Comparison of ENCODE assay signal across 8 cellular contexts in the genomic region with DNA sequence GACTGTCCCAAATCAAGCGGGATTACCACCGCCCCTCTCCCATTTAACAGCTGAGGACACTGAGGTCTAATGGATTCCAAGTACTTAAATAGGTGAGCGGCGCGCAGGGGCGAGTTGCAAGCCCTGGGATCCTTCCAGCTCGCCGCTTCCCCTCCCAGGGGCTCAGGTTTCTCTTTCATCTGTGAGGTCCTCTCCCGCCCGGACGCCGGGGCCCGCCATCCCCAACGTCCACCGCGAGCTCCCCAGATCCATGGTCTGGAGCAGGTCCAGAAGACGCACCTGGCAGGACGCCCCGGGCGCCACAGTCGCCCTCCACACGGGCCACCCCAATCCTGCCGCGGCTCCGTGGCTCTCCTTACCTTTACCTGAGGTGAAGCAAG. TPM values are rescaled to one million over a fixed set of nuclear protein-coding genes. Genes with fewer than 3 reads are reported as not detected.
DNase-seq lines count a peak whose midpoint lies in the region; ATAC-seq lines count a peak whose summit lies in the region.

No MANE protein-coding gene starts in this region.

- under 1% methylated on average over 25 of the region's 25 CpGs for WGBS in right cardiac atrium

- H3K36me3 Mint-ChIP-seq in activated naive CD4-positive, alpha-beta T cell treated with anti-CD3 and anti-CD28 coated beads, Interleukin-2, amount 50 U/mL, for 72 hours = peaks cover 13 to 16% of the 10 kb centered on the region in 2 donors

- intact Hi-C loops in right cardiac atrium (cut with DNase I) = no loop called here

- no peaks in the 10 kb centered on the region for H3K9me3 Mint-ChIP-seq in activated naive CD4-positive, alpha-beta T cell treated with anti-CD3 and anti-CD28 coated beads, Interleukin-2, amount 50 U/mL, for 72 hours

- peak overlapping the region; percentile 76 to 80 (median 77) for H3K9ac ChIP-seq in skeletal muscle tissue (ENCODE audit: low read depth in 1 of 3, low read length in 3 of 3)

- H3K9me3 ChIP-seq in KOPT-K1 (ENCODE audit: insufficient read depth, low read length, poor library complexity, severe bottlenecking) (no peaks in the 10 kb centered on the region), right cardiac atrium (ENCODE audit: control insufficient read depth, low read length) (no peaks in the 10 kb centered on the region), skeletal muscle tissue (ENCODE audit: control insufficient read depth in 3 of 3, low read length in 3 of 3) (no peaks in the 10 kb centered on the region)

- H3K27me3 ChIP-seq in right cardiac atrium (ENCODE audit: control insufficient read depth, insufficient read depth) (no peaks in the 10 kb centered on the region), skeletal muscle tissue (ENCODE audit: control insufficient read depth in 3 of 3, insufficient read depth in 3 of 3, low read length in 3 of 3) (no peaks in the 10 kb centered on the region)

- H3K4me1 ChIP-seq in right cardiac atrium (ENCODE audit: control insufficient read depth, insufficient read depth, low read length) = no peaks in the 10 kb centered on the region
- peaks cover 6 to 13% (median 12%) of the 10 kb centered on the region in 3 donors for H3K4me1 ChIP-seq in skeletal muscle tissue (ENCODE audit: control insufficient read depth in 3 of 3, insufficient read depth in 3 of 3, low read length in 3 of 3)

- H3K27ac ChIP-seq in KOPT-K1 (ENCODE audit: low read depth, low read length, poor library complexity, severe bottlenecking) = peak overlapping the region; percentile 98
- H3K27ac ChIP-seq in right cardiac atrium (ENCODE audit: low read length) = peak overlapping the region; percentile 28
- H3K27ac ChIP-seq in skeletal muscle tissue (ENCODE audit: low read depth, low read length) = peak overlapping the region; percentile 48

- H3K36me3 ChIP-seq in KOPT-K1 (ENCODE audit: insufficient read depth, low read length) (0 out of 2 replicates have a peak, but pooled peaks cover 7% of the 10 kb centered on the region), skeletal muscle tissue (ENCODE audit: control insufficient read depth in 3 of 3, insufficient read depth in 3 of 3, low read length in 3 of 3) (no peaks in the 10 kb centered on the region)

- DNase-seq in Ammon's horn (ENCODE audit: low spot score) = peak; percentile 45
- no peak for DNase-seq in activated naive CD4-positive, alpha-beta T cell treated with anti-CD3 and anti-CD28 coated beads, Interleukin-2, amount 50 U/mL, for 72 hours (ENCODE audit: low spot score in 2 of 2)
- no peak for DNase-seq in right cardiac atrium
- DNase-seq in G401 (ENCODE audit: low spot score) = no peak

- H3K4me3 ChIP-seq in right cardiac atrium (ENCODE audit: low read length) (peak overlapping the region; percentile 53), skeletal muscle tissue (ENCODE audit: low read length in 3 of 3) (peak overlapping the region; percentile 87 to 95 (median 90))

- in situ Hi-C loops in G401 (cut with HindIII; ENCODE audit: low sequenced_read_pairs) = no loop called here

- H3K27ac Mint-ChIP-seq in activated naive CD4-positive, alpha-beta T cell treated with anti-CD3 and anti-CD28 coated beads, Interleukin-2, amount 50 U/mL, for 72 hours = peak overlapping the region; percentile 99

- ATAC-seq in GM19025 (IDR thresholded peaks at IDR 0.05; ENCODE audit: low read depth, unreplicated experiment) = peak; percentile 23
- ATAC-seq in activated naive CD4-positive, alpha-beta T cell treated with anti-CD3 and anti-CD28 coated beads, Interleukin-2, amount 50 U/mL, for 72 hours = peak in 1 of 2 donors; percentile 18
- ATAC-seq in right cardiac atrium = peak in 1 of 2 donors; percentile 54
- ATAC-seq in GM18909 (IDR thresholded peaks at IDR 0.05; ENCODE audit: poor library complexity, unreplicated experiment) = no peak

RNA-seq across cellular contexts. Expression of a gene that starts 0.3 kb away (rescaled TPM):
- 100 to 1,000 TPM in 1 of 2 donors, 10 to 100 TPM in 1; 43.0 to 108 TPM for total RNA-seq in activated naive CD4-positive, alpha-beta T cell treated with anti-CD3 and anti-CD28 coated beads, Interleukin-2, amount 50 U/mL, for 72 hours
- total RNA-seq in right cardiac atrium (10 to 100 TPM; 14.6 to 32.3 (median 19.8) TPM), skeletal muscle tissue (9.9 TPM)
- 12.1 TPM for polyA plus RNA-seq in right cardiac atrium
- 32.0 and 61.8 TPM in 2 replicates for total RNA-seq in G401 (2014; rRNA removed; shearing (Covaris generic))

Comparison
In these comparisons a context has a peak if more than half of its experiments do, and no peak if none do; other contexts are left out.
1. H3K27ac ChIP-seq: peak in every context shown above with its lines; median percentile 98 in KOPT-K1; 48 in skeletal muscle tissue; 28 in right cardiac atrium.